In genomic region chr1:44511769-44512168, GRCh38 we compare ENCODE assay signal across 1 cellular context.
TF ChIP-seq lines count a peak whose summit lies in the region.

No MANE protein-coding gene starts in this region.

TF ChIP-seq in K562, 482 proteins besides CTCF, POLR2A, EP300 and RAD21 (continued from another document):
- TF ChIP-seq ZNF655 (CRISPR knock-in tag; IDR thresholded peaks at IDR 0.05) (no peak), IRF9 (tag; IDR thresholded peaks at IDR 0.05) (no peak), ZNF384 (IDR thresholded peaks at IDR 0.05; ENCODE audit: low read depth, low read length) (no peak), RERE (CRISPR knock-in tag; IDR thresholded peaks at IDR 0.05; ENCODE audit: borderline replicate concordance) (no peak), RFX7 (CRISPR knock-in tag; IDR thresholded peaks at IDR 0.05) (no peak), MCM2 (IDR thresholded peaks at IDR 0.05; ENCODE audit: low read depth) (no peak), SRSF3 (IDR thresholded peaks at IDR 0.05; ENCODE audit: insufficient read depth, low read length) (no peak), TRIM25 (IDR thresholded peaks at IDR 0.05; ENCODE audit: borderline replicate concordance) (no peak)
